Comparison of ENCODE assay signal across 21 cellular contexts in the genomic region with DNA sequence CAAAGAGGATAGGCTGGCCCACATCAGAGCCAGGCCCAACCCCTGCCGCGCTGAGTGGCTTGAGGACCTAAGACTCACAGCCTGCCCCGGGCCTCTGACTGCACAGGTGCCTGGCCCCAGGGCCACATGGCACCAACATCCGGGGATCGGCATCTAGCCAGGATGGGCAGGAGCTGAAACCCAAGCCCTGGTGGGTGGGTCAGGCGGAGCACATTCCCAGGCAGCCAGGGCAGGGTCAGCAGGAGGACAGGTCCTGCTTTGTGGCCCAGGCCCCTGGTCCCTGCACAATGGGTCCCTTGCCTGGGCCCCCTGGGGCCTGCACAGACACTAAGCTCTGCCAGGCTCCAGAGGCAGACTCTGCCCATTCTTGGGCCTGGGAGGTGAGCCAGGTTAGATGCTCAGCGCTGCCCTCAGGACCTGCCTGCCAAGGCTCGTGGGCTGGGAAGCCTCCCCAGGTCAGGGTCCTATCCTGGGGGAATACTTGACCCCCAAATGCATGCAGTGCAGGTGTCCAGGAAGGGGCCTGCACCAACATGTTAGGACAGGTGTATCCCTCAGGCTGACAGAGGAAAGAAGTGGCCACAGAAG. TPM values are rescaled to one million over a fixed set of nuclear protein-coding genes. Genes with fewer than 3 reads are reported as not detected.
A peak's percentile ranks its signal among the peaks of the same experiment; 100 is the strongest.
DNase-seq lines count a peak whose midpoint lies in the region; ATAC-seq and TF ChIP-seq lines count a peak whose summit lies in the region.
"Had no signal": no experiment of that assay in that cellular context is flagged by ENCODE, and none has a peak within 500 bp of the region (broad histone marks: within the 10 kb centered on the region; RNA-seq: fewer than 3 reads in every experiment).

No MANE protein-coding gene starts in this region.

- no TSS peak for BruUV-seq in IMR-90 (replicated peaks; lab: Mats Ljungman, UMichigan)

- WGBS in IMR-90 (ENCODE audit: extremely low coverage in 2 of 2, insufficient read length in 1 of 2), 2 experiments: 97% methylated on average over 5 of the region's 8 CpGs; no CpG with 5 or more reads in 1 of the 2 experiments

- no peak for TF ChIP-seq POLR2A in IMR-90 (IDR thresholded peaks at IDR 0.05; ENCODE audit: low read depth, low read length)

- no peak overlapping the region for H2BK120ac ChIP-seq in IMR-90 (ENCODE audit: low read depth, low read length)

- no peak overlapping the region for H3K23ac ChIP-seq in IMR-90 (ENCODE audit: low read depth, low read length)

- H2BK20ac ChIP-seq in IMR-90 (ENCODE audit: low read depth, low read length): no peak overlapping the region

- DNase-seq in IMR-90: no peak
- no peak for DNase-seq in coronary artery (ENCODE audit: low spot score)
- DNase-seq in neural crest cell (ENCODE audit: low read depth, low spot score): no peak
- DNase-seq in putamen (ENCODE audit: low spot score): no peak
- DNase-seq in NCI-H82 treated with DMSO at 0.1 percent for 48 hours (lab: John Stamatoyannopoulos, UW; ENCODE audit: unreplicated experiment): no peak
- no peak for DNase-seq in Ammon's horn (ENCODE audit: low spot score)
- DNase-seq: activated CD8-positive, alpha-beta memory T cell treated with anti-CD3 and anti-CD28 coated beads, Interleukin-2, amount 50 U/mL, for 48 hours; activated effector memory CD4-positive, alpha-beta T cell treated with Interleukin-2 at 50 U/mL for 16 hours; CD4-positive, alpha-beta T cell; DMS53; NCI-H1436 treated with DMSO at 0.1 percent for 48 hours; NCI-H2171; NCI-H524 treated with DMSO at 0.1 percent for 48 hours; SHP77 treated with DMSO at 0.1 percent for 48 hours; stimulated activated CD4-positive, alpha-beta T cell treated with anti-CD3 and anti-CD28 coated beads, Interleukin-15, amount 100 ng/mL, for 24 hours; T-helper 1 cell had no signal

- H3K9ac ChIP-seq in IMR-90 (ENCODE audit: low read depth, low read length): no peak overlapping the region

- H3K36me3 ChIP-seq in IMR-90 (ENCODE audit: control insufficient read depth, insufficient read depth, low read length): peaks cover 12% of the 10 kb centered on the region

- no peak overlapping the region for H2BK15ac ChIP-seq in IMR-90 (ENCODE audit: low read depth, low read length)

- H3K4ac ChIP-seq in IMR-90 (ENCODE audit: low read depth, low read length): no peak overlapping the region

- no peaks in the 10 kb centered on the region for H3K27me3 ChIP-seq in IMR-90 (ENCODE audit: control insufficient read depth, insufficient read depth, low read length)
- H3K27me3 ChIP-seq: cardiac muscle cell, suprapubic skin had no signal

- CTCF ChIA-PET in IMR-90 (lab: Yijun Ruan, JAX): no interaction called here

- H3K36me3 Mint-ChIP-seq in neural crest cell (ENCODE audit: low read depth): peaks cover 2% of the 10 kb centered on the region

- no peak overlapping the region for H2AK9ac ChIP-seq in IMR-90 (replicated peaks; ENCODE audit: low read depth, low read length, poor library complexity)

- no peak overlapping the region for H4K5ac ChIP-seq in IMR-90 (ENCODE audit: low read depth, low read length)

- no peak for TF ChIP-seq RAD21 in IMR-90 (IDR thresholded peaks at IDR 0.05; ENCODE audit: low read length)

- peak overlapping the region; percentile 72 for H3K4me3 Mint-ChIP-seq in neural crest cell
- H3K4me3 Mint-ChIP-seq: CD4-positive, alpha-beta T cell had no signal

- no peak overlapping the region for H3K27ac Mint-ChIP-seq in neural crest cell (ENCODE audit: unreplicated experiment)
- H3K27ac Mint-ChIP-seq: CD4-positive, alpha-beta T cell had no signal

- in situ Hi-C loops in IMR-90 (cut with MboI; ENCODE audit: low sequenced_read_pairs): no loop called here

- no peak overlapping the region for H2AFZ ChIP-seq in IMR-90 (replicated peaks; ENCODE audit: low read length, poor library complexity)

- no peak overlapping the region for H3K56ac ChIP-seq in IMR-90 (ENCODE audit: extremely low read depth, insufficient read depth, low read length)

- H2AK5ac ChIP-seq in IMR-90 (ENCODE audit: low read depth, low read length): 0 out of 2 replicates have a peak overlapping the region, but pooled peaks have one; percentile 69

- peaks cover 17% of the 10 kb centered on the region for H3K9me1 ChIP-seq in IMR-90 (ENCODE audit: insufficient read depth, low read length)

- H3K27ac ChIP-seq in 22Rv1: peak overlapping the region; percentile 37; the same call in 1 of the 2 replicates
- no peak overlapping the region for H3K27ac ChIP-seq in IMR-90 (ENCODE audit: insufficient read depth, low read length)
- peak overlapping the region; percentile 86 to 95 for H3K27ac ChIP-seq in coronary artery
- H3K27ac ChIP-seq: cardiac muscle cell, suprapubic skin had no signal

- peaks cover 18% of the 10 kb centered on the region for H3K4me1 Mint-ChIP-seq in neural crest cell

- no peaks in the 10 kb centered on the region for H3K9me3 Mint-ChIP-seq in neural crest cell
- H3K9me3 Mint-ChIP-seq: CD4-positive, alpha-beta T cell had no signal

- intact Hi-C loops in IMR-90 (cut with micrococcal nuclease): no loop called here

- H4K91ac ChIP-seq in IMR-90 (ENCODE audit: insufficient read depth, low read depth, low read length): no peak overlapping the region

- H2BK5ac ChIP-seq in IMR-90 (ENCODE audit: low read depth, low read length, poor library complexity, severe bottlenecking): no peak overlapping the region

- H3K79me1 ChIP-seq in IMR-90 (ENCODE audit: low read depth in 1 of 2, low read length in 2 of 2): peaks cover 4 to 37% of the 10 kb centered on the region in 2 experiments; a peak in 3 of 4 replicates

- peaks cover 13% of the 10 kb centered on the region for H3K4me1 ChIP-seq in IMR-90 (ENCODE audit: control insufficient read depth, insufficient read depth, low read length)

- dilution Hi-C loops in IMR-90 (cut with HindIII; ENCODE audit: low sequenced_read_pairs, unreplicated experiment): no loop called here

- no peaks in the 10 kb centered on the region for H3K9me3 ChIP-seq in IMR-90 (ENCODE audit: control insufficient read depth, insufficient read depth, low read length)
- H3K9me3 ChIP-seq: suprapubic skin had no signal

- TF ChIP-seq CTCF in 22Rv1 (IDR thresholded peaks at IDR 0.05) (no peak), IMR-90 (conservative IDR thresholded peaks at IDR 0.05; ENCODE audit: low read depth, low read length) (no peak), coronary artery (IDR thresholded peaks at IDR 0.05) (no peak), neural crest cell (conservative IDR thresholded peaks at IDR 0.05) (no peak)

- H4K8ac ChIP-seq in IMR-90 (ENCODE audit: low read depth in 2 of 2, low read length in 2 of 2): no peak overlapping the region; a peak in 1 of 4 replicates

- H3K27me3 Mint-ChIP-seq in neural crest cell (ENCODE audit: low read depth): no peaks in the 10 kb centered on the region
- H3K27me3 Mint-ChIP-seq: CD4-positive, alpha-beta T cell had no signal

- ATAC-seq in IMR-90 (ENCODE audit: low read depth) (no peak), HG03025 (IDR thresholded peaks at IDR 0.05; ENCODE audit: low FRiP score, unreplicated experiment) (no peak)
- ATAC-seq: GM12878 had no signal

- POLR2A ChIA-PET in IMR-90 (lab: Charles Lee; ENCODE audit: unreplicated experiment): no interaction called here

- H4K20me1 ChIP-seq in IMR-90 (ENCODE audit: insufficient read depth, low read length): peaks cover 18% of the 10 kb centered on the region; the same call in 1 of the 2 replicates

- H3K4me2 ChIP-seq in IMR-90 (ENCODE audit: low read depth, low read length): no peak overlapping the region

- no peak overlapping the region for H3K18ac ChIP-seq in IMR-90 (ENCODE audit: low read depth, low read length)

- H3K4me3 ChIP-seq in IMR-90 (ENCODE audit: insufficient read depth, low read depth, low read length) (no peak overlapping the region), coronary artery (no peak overlapping the region)
- H3K4me3 ChIP-seq: cardiac muscle cell, GM12878, suprapubic skin had no signal

- no peak overlapping the region for H3K14ac ChIP-seq in IMR-90 (replicated peaks; ENCODE audit: low read depth, low read length)

TF ChIP-seq in IMR-90, 13 proteins besides CTCF, POLR2A, EP300 and RAD21 (continues in another document):
- TF ChIP-seq USF2 (IDR thresholded peaks at IDR 0.05; ENCODE audit: low read depth, low read length): no peak
- no peak for TF ChIP-seq RFX5 (IDR thresholded peaks at IDR 0.05; ENCODE audit: low read depth, low read length)
- no peak for TF ChIP-seq CHD1 (IDR thresholded peaks at IDR 0.05; ENCODE audit: low read depth, low read length)
- TF ChIP-seq MXI1 (IDR thresholded peaks at IDR 0.05; ENCODE audit: borderline replicate concordance, low read depth, low read length): no peak
- no peak for TF ChIP-seq SMC3 (IDR thresholded peaks at IDR 0.05; ENCODE audit: low read depth, low read length)

RNA-seq across cellular contexts. Expression of gene ARVCF, which starts 33.5 kb away (rescaled TPM):
- total RNA-seq in IMR-90 (2012; rRNA removed) (8.6 and 12.2 TPM in 2 replicates), neural crest cell (93.5 and 105 TPM in 2 replicates)
- 14.1 and 18.1 TPM in 2 replicates for polyA plus RNA-seq in IMR-90 (2012; rRNA removed)
- polyA plus RNA-seq in IMR-90 (2012; cell fraction: cytosol; rRNA removed): 8.9 and 14.7 TPM in 2 replicates
- polyA plus RNA-seq in IMR-90 (2012; cell fraction: nucleus; rRNA removed; ENCODE audit: low replicate concordance): 46.1 and 149 TPM in 2 replicates

RNA-seq across cellular contexts. Expression of gene TANGO2, which starts 37.8 kb away (rescaled TPM):
- total RNA-seq in IMR-90 (2012; rRNA removed) (60.5 and 75.1 TPM in 2 replicates), neural crest cell (12.8 and 13.4 TPM in 2 replicates)
- polyA plus RNA-seq in IMR-90 (2012; rRNA removed): 43.2 and 45.1 TPM in 2 replicates
- polyA plus RNA-seq in IMR-90 (2012; cell fraction: cytosol; rRNA removed): 33.0 and 52.8 TPM in 2 replicates
- 45.9 and 91.8 TPM in 2 replicates for polyA plus RNA-seq in IMR-90 (2012; cell fraction: nucleus; rRNA removed; ENCODE audit: low replicate concordance)

RNA-seq across cellular contexts. Expression of gene TXNRD2, which starts 41.5 kb away (rescaled TPM):
- total RNA-seq in IMR-90 (2012; rRNA removed) (14.7 and 15.6 TPM in 2 replicates), neural crest cell (21.7 and 22.2 TPM in 2 replicates)
- 25.7 and 28.4 TPM in 2 replicates for polyA plus RNA-seq in IMR-90 (2012; rRNA removed)
- polyA plus RNA-seq in IMR-90 (2012; cell fraction: cytosol; rRNA removed): 29.7 and 38.9 TPM in 2 replicates
- polyA plus RNA-seq in IMR-90 (2012; cell fraction: nucleus; rRNA removed; ENCODE audit: low replicate concordance): 47.3 and 92.8 TPM in 2 replicates

RNA-seq across cellular contexts. Expression of gene COMT, which starts 41.5 kb away (rescaled TPM):
- total RNA-seq in IMR-90 (2012; rRNA removed) (175 and 202 TPM in 2 replicates), neural crest cell (70.9 and 86.4 TPM in 2 replicates)
- polyA plus RNA-seq in IMR-90 (2012; rRNA removed): 296 and 347 TPM in 2 replicates
- 473 and 691 TPM in 2 replicates for polyA plus RNA-seq in IMR-90 (2012; cell fraction: cytosol; rRNA removed)
- 159 and 329 TPM in 2 replicates for polyA plus RNA-seq in IMR-90 (2012; cell fraction: nucleus; rRNA removed; ENCODE audit: low replicate concordance)
